Comparison of ENCODE assay signal across 11 cellular contexts in genomic region chr2:158725496-158725895, GRCh38.
A peak's percentile ranks its signal among the peaks of the same experiment; 100 is the strongest.
DNase-seq lines count a peak whose midpoint lies in the region; ATAC-seq and TF ChIP-seq lines count a peak whose summit lies in the region.
"Had no signal": no experiment of that assay in that cellular context is flagged by ENCODE, and none has a peak within 500 bp of the region (broad histone marks: within the 10 kb centered on the region; RNA-seq: fewer than 3 reads in every experiment).

No MANE protein-coding gene starts in this region.

- H3K36me3 ChIP-seq in PC-9 (ENCODE audit: low read depth), result no peaks in the 10 kb centered on the region
- no peaks in the 10 kb centered on the region for H3K36me3 ChIP-seq in CD8-positive, alpha-beta T cell (ENCODE audit: insufficient read depth, low read length)
- H3K36me3 ChIP-seq: BLaER1 had no signal

- no peaks in the 10 kb centered on the region for H3K27me3 ChIP-seq in PC-9 (ENCODE audit: insufficient read depth, low read depth)
- no peaks in the 10 kb centered on the region for H3K27me3 ChIP-seq in CD8-positive, alpha-beta T cell (ENCODE audit: insufficient read depth, low read length)
- H3K27me3 ChIP-seq: BLaER1 had no signal

- intact Hi-C loops in PC-9 (cut with micrococcal nuclease; ENCODE audit: unreplicated experiment), result loop anchor here (10.0 kb wide), 1 partner anchor 271 kb away; the partner anchor contains the start of genes CCDC148 and PKP4
- intact Hi-C loops in CD8-positive, alpha-beta T cell (cut with DNase I, micrococcal nuclease), result no loop called here

- CTCF ChIA-PET in PC-9 (lab: Charles Lee), result interaction anchor here (2.6 kb wide), 1 partner anchor 20 kb away, joined by 10 read pairs; no protein-coding TSS in a partner anchor
- CTCF ChIA-PET in CD8-positive, alpha-beta T cell (lab: Charles Lee), result no interaction called here

- no peaks in the 10 kb centered on the region for H3K9me3 Mint-ChIP-seq in CD8-positive, alpha-beta T cell

- H3K9me2 ChIP-seq in PC-9 (ENCODE audit: insufficient read depth), result no peaks in the 10 kb centered on the region

- no peak overlapping the region for H3K27ac Mint-ChIP-seq in CD8-positive, alpha-beta T cell

- H3K36me3 Mint-ChIP-seq in CD8-positive, alpha-beta T cell, result no peaks in the 10 kb centered on the region

- H3K4me3 ChIP-seq in PC-9 (no peak overlapping the region), coronary artery (no peak overlapping the region)
- no peak overlapping the region for H3K4me3 ChIP-seq in CD8-positive, alpha-beta T cell (ENCODE audit: low read depth, low read length)
- H3K4me3 ChIP-seq: BLaER1 had no signal

- H3K4me1 ChIP-seq in PC-9 (replicated peaks; ENCODE audit: insufficient read depth), result peaks cover 40% of the 10 kb centered on the region
- H3K4me1 ChIP-seq in CD8-positive, alpha-beta T cell (ENCODE audit: insufficient read depth, low read length), result no peaks in the 10 kb centered on the region

- DNase-seq in DMS 273 treated with DMSO at 0.1 percent for 48 hours (lab: John Stamatoyannopoulos, UW) (peak; percentile 53), NCI-H1694 (lab: John Stamatoyannopoulos, UW) (peak; percentile 55), PC-9 (peak; percentile 19 to 59), iris pigment epithelial cell (ENCODE audit: low read depth) (peak; percentile 12), coronary artery (ENCODE audit: low spot score) (no peak), AML-193 (lab: John Stamatoyannopoulos, UW) (no peak)
- no peak for DNase-seq in CD8-positive, alpha-beta T cell
- DNase-seq: activated CD4-positive, alpha-beta T cell treated with anti-CD3 and anti-CD28 coated beads for 4 hours; SW 1271 had no signal

- no peaks in the 10 kb centered on the region for H4K20me1 ChIP-seq in PC-9 (ENCODE audit: insufficient read depth)
- H4K20me1 ChIP-seq: BLaER1 had no signal

- peaks cover 4% of the 10 kb centered on the region for H3K27me3 Mint-ChIP-seq in CD8-positive, alpha-beta T cell (ENCODE audit: low read depth)

- no peaks in the 10 kb centered on the region for H3K9me3 ChIP-seq in PC-9 (ENCODE audit: insufficient read depth, low read depth)
- H3K9me3 ChIP-seq in CD8-positive, alpha-beta T cell (ENCODE audit: low read length), result no peaks in the 10 kb centered on the region
- H3K9me3 ChIP-seq: BLaER1 had no signal

- H3K27ac ChIP-seq in PC-9 (no peak overlapping the region), coronary artery (no peak overlapping the region)
- no peak overlapping the region for H3K27ac ChIP-seq in CD8-positive, alpha-beta T cell (ENCODE audit: low read depth, low read length)
- H3K27ac ChIP-seq: BLaER1 had no signal

- no peak overlapping the region for H3K4me3 Mint-ChIP-seq in CD8-positive, alpha-beta T cell

- H3K4me1 Mint-ChIP-seq in CD8-positive, alpha-beta T cell (ENCODE audit: low read depth), result no peaks in the 10 kb centered on the region

- peaks cover 29% of the 10 kb centered on the region for H3F3A ChIP-seq in PC-9 (ENCODE audit: insufficient read depth, low read depth)

- POLR2A ChIA-PET in PC-9 (lab: Charles Lee; ENCODE audit: unreplicated experiment), result no interaction called here
- POLR2A ChIA-PET in CD8-positive, alpha-beta T cell (lab: Charles Lee), result no interaction called here

- no peak for ATAC-seq in CD8-positive, alpha-beta T cell
- no peak for ATAC-seq in HG02759 (IDR thresholded peaks at IDR 0.05; ENCODE audit: unreplicated experiment)

- no TSS peak for BruUV-seq in PC-9 (replicated peaks; lab: Mats Ljungman, UMichigan)

- no peak for TF ChIP-seq CTCF in PC-9 (conservative IDR thresholded peaks at IDR 0.05)
- no peak for TF ChIP-seq CTCF in CD8-positive, alpha-beta T cell (IDR thresholded peaks at IDR 0.05)
- TF ChIP-seq CTCF in coronary artery (IDR thresholded peaks at IDR 0.05), result no peak

- no peaks in the 10 kb centered on the region for H3K79me2 ChIP-seq in PC-9 (ENCODE audit: low read depth)

- peak overlapping the region; percentile 32; the same call in 1 of the 2 replicates for H3K4me2 ChIP-seq in PC-9
- H3K4me2 ChIP-seq: BLaER1 had no signal

- no peak overlapping the region for H2AFZ ChIP-seq in PC-9

Comparison
In these comparisons a context has a peak if more than half of its experiments do, and no peak if none do; other contexts are left out.
1. DNase-seq: peak in DMS 273 treated with DMSO at 0.1 percent for 48 hours (single experiment), NCI-H1694 (single experiment), PC-9 (2 of 2) and iris pigment epithelial cell (single experiment); none in CD8-positive, alpha-beta T cell (0 of 7), coronary artery (single experiment) and AML-193 (0 of 2).